Comparison of ENCODE assay signal across 8 cellular contexts in genomic region chr4:158671665-158671914, GRCh38. TPM values are rescaled to one million over a fixed set of nuclear protein-coding genes. Genes with fewer than 3 reads are reported as not detected.
A peak's percentile ranks its signal among the peaks of the same experiment; 100 is the strongest.
DNase-seq lines count a peak whose midpoint lies in the region; ATAC-seq, FAIRE-seq and TF ChIP-seq lines count a peak whose summit lies in the region.

Gene C4orf46, minus strand, starts transcription at chr4:158671887. Its CDS starts 86 bp downstream, at chr4:158671801.

- intact Hi-C loops in left ventricle myocardium inferior (cut with micrococcal nuclease) = no loop called here

- no peak within 1 kb of the TSS for H3K56ac ChIP-seq in H9 (ENCODE audit: insufficient read length, low read depth, low read length)

- H3K4me2 ChIP-seq in H9 (ENCODE audit: insufficient read depth, insufficient read length, low read length) = peak within 1 kb of the TSS; percentile 95

- no CpG with 5 or more reads among the region's 20 CpGs for WGBS in H9 (ENCODE audit: extremely low coverage, insufficient read length, low lambda C conversion rate)
- 0 to 1% (median 0%) methylated on average over 14 to 20 of the region's 20 CpGs for WGBS in small intestine, 3 donors

- no peaks in the 10 kb centered on the region for H3K4me1 ChIP-seq in H9 (ENCODE audit: insufficient read depth, low read length)
- H3K4me1 ChIP-seq in left ventricle myocardium inferior = peaks cover 64% of the 10 kb centered on the region
- peaks cover 2 to 4% of the 10 kb centered on the region in 2 donors for H3K4me1 ChIP-seq in small intestine (ENCODE audit: control insufficient read depth in 2 of 2, insufficient read depth in 1 of 2, low read depth in 1 of 2, low read length in 1 of 2)

- peaks cover 5 to 13% (median 11%) of the 10 kb centered on the region in 3 experiments for H3K36me3 Mint-ChIP-seq in H9 (ENCODE audit: insufficient read depth in 1 of 3, low read depth in 3 of 3)

- H2AK5ac ChIP-seq in H9 (ENCODE audit: insufficient read length, low read length) = no peak within 1 kb of the TSS

- H3K27ac Mint-ChIP-seq in H9 = peak within 1 kb of the TSS; percentile 96 to 99 (median 97)

- H3K4me1 Mint-ChIP-seq in H9 = peaks cover 11 to 15% of the 10 kb centered on the region in 2 experiments

- H4K91ac ChIP-seq in H9 (ENCODE audit: insufficient read length, low read depth, low read length) = no peak within 1 kb of the TSS

- H3K23me2 ChIP-seq in H9 (ENCODE audit: insufficient read length, low read depth, low read length, poor library complexity, severe bottlenecking) = peaks cover 13% of the 10 kb centered on the region

- no peak for FAIRE-seq in small intestine (lab: Jason Lieb, UNC)

- H3K36me3 ChIP-seq in left ventricle myocardium inferior = no peaks in the 10 kb centered on the region
- no peaks in the 10 kb centered on the region for H3K36me3 ChIP-seq in small intestine (ENCODE audit: control insufficient read depth in 2 of 2, insufficient read depth in 2 of 2, low read length in 2 of 2)

- no peaks in the 10 kb centered on the region for H4K20me1 ChIP-seq in H9 (ENCODE audit: control insufficient read depth, insufficient read depth, insufficient read length)

- H3K23ac ChIP-seq in H9 (ENCODE audit: insufficient read length, low read depth, low read length) = peak within 1 kb of the TSS; percentile 7

- no peak within 1 kb of the TSS for H2BK15ac ChIP-seq in H9 (ENCODE audit: low read depth, low read length)

- peak within 1 kb of the TSS; percentile 46; the same call in 1 of the 2 replicates for H3K4ac ChIP-seq in H9 (ENCODE audit: low read depth, low read length)

- H3K9ac ChIP-seq in H9 (ENCODE audit: extremely low read depth, insufficient read length, low read length) = peak within 1 kb of the TSS; percentile 79

- H3K9me3 ChIP-seq in H9 (ENCODE audit: control insufficient read depth, low read depth, low read length) = no peaks in the 10 kb centered on the region
- H3K9me3 ChIP-seq in left ventricle myocardium inferior (replicated peaks) = no peaks in the 10 kb centered on the region
- no peaks in the 10 kb centered on the region for H3K9me3 ChIP-seq in small intestine (ENCODE audit: control insufficient read depth, low read depth)

- peaks cover 3% of the 10 kb centered on the region for H3K79me1 ChIP-seq in H9 (ENCODE audit: insufficient read depth, low read depth, low read length, poor library complexity, severe bottlenecking)

- H3K4me3 Mint-ChIP-seq in H9 = peak within 1 kb of the TSS; percentile 98 to 99

- H3K27me3 Mint-ChIP-seq in H9 (ENCODE audit: low read depth) = no peaks in the 10 kb centered on the region

- no peak within 1 kb of the TSS for H2BK20ac ChIP-seq in H9 (ENCODE audit: low read depth, low read length, poor library complexity, severe bottlenecking)

- H2BK5ac ChIP-seq in H9 (ENCODE audit: insufficient read length, low read length) = no peak within 1 kb of the TSS

- peaks cover 5% of the 10 kb centered on the region; the same call in 1 of the 2 replicates for H3K79me2 ChIP-seq in H9 (ENCODE audit: insufficient read depth, low read length)

- H3K14ac ChIP-seq in H9 (ENCODE audit: insufficient read depth, low read length) = peak within 1 kb of the TSS; percentile 98

- ATAC-seq in HG02840 (IDR thresholded peaks at IDR 0.05; ENCODE audit: low FRiP score, unreplicated experiment) (no peak), HG03354 (IDR thresholded peaks at IDR 0.05; ENCODE audit: poor library complexity, severe bottlenecking, unreplicated experiment) (no peak)

- H3K9me3 Mint-ChIP-seq in H9 = no peaks in the 10 kb centered on the region

- no peak within 1 kb of the TSS for H4K8ac ChIP-seq in H9 (replicated peaks; ENCODE audit: insufficient read length, low read depth, low read length)

- peak within 1 kb of the TSS; percentile 81 for H3K18ac ChIP-seq in H9 (ENCODE audit: insufficient read length, low read depth, low read length)

- H3K27ac ChIP-seq in H9 (ENCODE audit: insufficient read length, low read depth, low read length) (no peak within 1 kb of the TSS), left ventricle myocardium inferior (replicated peaks) (peak within 1 kb of the TSS; percentile 99), small intestine (ENCODE audit: low read depth in 1 of 2, low read length in 1 of 2) (peak within 1 kb of the TSS; percentile 94 to 99)

- DNase-seq in H9 (no peak), left ventricle myocardium inferior (no peak), small intestine (no peak), NCI-H446 (lab: John Stamatoyannopoulos, UW) (no peak), AG08395 (ENCODE audit: low spot score) (no peak)

- H3K4me3 ChIP-seq in WI38 (ENCODE audit: low read depth, low read length) = peak within 1 kb of the TSS; percentile 79
- peak within 1 kb of the TSS; percentile 91 for H3K4me3 ChIP-seq in left ventricle myocardium inferior
- peak within 1 kb of the TSS; percentile 60 to 84 for H3K4me3 ChIP-seq in small intestine (ENCODE audit: low read depth in 1 of 2, low read length in 2 of 2)

- H4K5ac ChIP-seq in H9 (ENCODE audit: insufficient read length, low read depth, low read length) = peak within 1 kb of the TSS; percentile 14

- H2AFZ ChIP-seq in H9 (ENCODE audit: low read length) = no peak within 1 kb of the TSS

- no peak within 1 kb of the TSS for H2BK120ac ChIP-seq in H9 (ENCODE audit: low read depth, low read length, poor library complexity, severe bottlenecking)

- TF ChIP-seq CTCF in H9 (conservative IDR thresholded peaks at IDR 0.05) (no peak), WI38 (IDR thresholded peaks at IDR 0.05; ENCODE audit: low read depth, low read length) (no peak), left ventricle myocardium inferior (IDR thresholded peaks at IDR 0.05; ENCODE audit: borderline replicate concordance) (no peak)

- H2BK12ac ChIP-seq in H9 (ENCODE audit: insufficient read length, low read depth, low read length) = no peak within 1 kb of the TSS

- no peak within 1 kb of the TSS for H3T11ph ChIP-seq in H9 (ENCODE audit: low read length)

- H3K27me3 ChIP-seq in H9 (ENCODE audit: insufficient read depth, low read length) = no peaks in the 10 kb centered on the region
- no peaks in the 10 kb centered on the region for H3K27me3 ChIP-seq in left ventricle myocardium inferior (ENCODE audit: low read depth)
- H3K27me3 ChIP-seq in small intestine (ENCODE audit: control insufficient read depth in 2 of 2, insufficient read depth in 2 of 2, low read length in 2 of 2) = no peaks in the 10 kb centered on the region

RNA-seq across cellular contexts. Expression of gene C4orf46, which starts in this region (rescaled TPM):
- total RNA-seq in H9 (2021) = 19.6 and 22.0 TPM in 2 replicates
- 3.4 TPM for total RNA-seq in left ventricle myocardium inferior
- polyA plus RNA-seq in small intestine = 1 to 10 TPM; 1.8 to 4.3 (median 3.5) TPM
